1 cellular context compared by ENCODE assay signal in the genomic region with DNA sequence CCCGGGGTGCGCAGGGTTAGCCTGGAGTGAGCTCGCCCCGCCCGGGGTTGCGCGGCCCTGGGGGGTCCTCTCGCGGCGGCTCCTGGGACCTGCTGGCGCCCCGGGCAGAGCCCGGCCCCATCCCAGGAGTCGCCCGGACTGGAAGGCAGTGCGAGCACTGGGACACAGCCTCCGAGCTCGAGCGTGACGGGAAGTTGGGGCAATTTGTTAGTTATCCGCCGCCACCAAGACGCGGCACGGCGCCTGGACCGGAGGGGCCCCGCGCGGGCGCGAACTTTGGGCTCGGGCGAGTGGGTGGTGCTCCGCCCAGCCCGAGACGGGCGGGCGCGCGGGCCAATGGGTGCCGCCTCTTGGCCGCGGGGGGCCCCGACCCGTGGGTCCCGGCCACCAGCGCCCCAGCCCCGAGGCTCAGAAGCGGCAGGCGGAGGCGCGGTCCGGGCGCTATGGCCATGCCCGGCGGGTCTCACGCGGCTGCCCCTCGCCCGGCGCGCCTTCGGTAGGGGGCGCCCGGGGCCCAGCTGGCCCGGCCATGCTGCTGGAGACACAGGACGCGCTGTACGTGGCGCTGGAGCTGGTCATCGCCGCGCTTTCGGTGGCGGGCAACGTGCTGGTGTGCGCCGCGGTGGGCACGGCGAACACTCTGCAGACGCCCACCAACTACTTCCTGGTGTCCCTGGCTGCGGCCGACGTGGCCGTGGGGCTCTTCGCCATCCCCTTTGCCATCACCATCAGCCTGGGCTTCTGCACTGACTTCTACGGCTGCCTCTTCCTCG.
TF ChIP-seq lines count a peak whose summit lies in the region.

TSS of gene ADORA2B (plus strand) at position 411 of the 773 bp plus-strand sequence. CDS start at position 530, 119 bp downstream.

TF ChIP-seq in HepG2, 621 proteins besides CTCF, POLR2A, EP300 and RAD21 (continued from another document):
- TF ChIP-seq, protein P1, sequence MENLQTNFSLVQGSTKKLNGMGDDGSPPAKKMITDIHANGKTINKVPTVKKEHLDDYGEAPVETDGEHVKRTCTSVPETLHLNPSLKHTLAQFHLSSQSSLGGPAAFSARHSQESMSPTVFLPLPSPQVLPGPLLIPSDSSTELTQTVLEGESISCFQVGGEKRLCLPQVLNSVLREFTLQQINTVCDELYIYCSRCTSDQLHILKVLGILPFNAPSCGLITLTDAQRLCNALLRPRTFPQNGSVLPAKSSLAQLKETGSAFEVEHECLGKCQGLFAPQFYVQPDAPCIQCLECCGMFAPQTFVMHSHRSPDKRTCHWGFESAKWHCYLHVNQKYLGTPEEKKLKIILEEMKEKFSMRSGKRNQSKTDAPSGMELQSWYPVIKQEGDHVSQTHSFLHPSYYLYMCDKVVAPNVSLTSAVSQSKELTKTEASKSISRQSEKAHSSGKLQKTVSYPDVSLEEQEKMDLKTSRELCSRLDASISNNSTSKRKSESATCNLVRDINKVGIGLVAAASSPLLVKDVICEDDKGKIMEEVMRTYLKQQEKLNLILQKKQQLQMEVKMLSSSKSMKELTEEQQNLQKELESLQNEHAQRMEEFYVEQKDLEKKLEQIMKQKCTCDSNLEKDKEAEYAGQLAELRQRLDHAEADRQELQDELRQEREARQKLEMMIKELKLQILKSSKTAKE (CRISPR knock-in tag; IDR thresholded peaks at IDR 0.05; ENCODE audit: borderline replicate concordance) = no peak
- no peak for TF ChIP-seq YEATS2 (CRISPR knock-in tag; IDR thresholded peaks at IDR 0.05; ENCODE audit: borderline replicate concordance)
- TF ChIP-seq, protein P2, sequence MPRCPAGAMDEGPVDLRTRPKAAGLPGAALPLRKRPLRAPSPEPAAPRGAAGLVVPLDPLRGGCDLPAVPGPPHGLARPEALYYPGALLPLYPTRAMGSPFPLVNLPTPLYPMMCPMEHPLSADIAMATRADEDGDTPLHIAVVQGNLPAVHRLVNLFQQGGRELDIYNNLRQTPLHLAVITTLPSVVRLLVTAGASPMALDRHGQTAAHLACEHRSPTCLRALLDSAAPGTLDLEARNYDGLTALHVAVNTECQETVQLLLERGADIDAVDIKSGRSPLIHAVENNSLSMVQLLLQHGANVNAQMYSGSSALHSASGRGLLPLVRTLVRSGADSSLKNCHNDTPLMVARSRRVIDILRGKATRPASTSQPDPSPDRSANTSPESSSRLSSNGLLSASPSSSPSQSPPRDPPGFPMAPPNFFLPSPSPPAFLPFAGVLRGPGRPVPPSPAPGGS (CRISPR knock-in tag; IDR thresholded peaks at IDR 0.05) = no peak
- TF ChIP-seq ZNF407 (CRISPR knock-in tag; IDR thresholded peaks at IDR 0.05; ENCODE audit: not compliant biosample characterization) = no peak
- TF ChIP-seq ZBTB7B (CRISPR knock-in tag; IDR thresholded peaks at IDR 0.05) = peak; percentile 33; the same call in 1 of the 2 replicates
TF ChIP-seq in HepG2: peak in this region for 235.
